Comparison of ENCODE assay signal across 25 cellular contexts in genomic region chr10:94890264-94891022, GRCh38. TPM values are rescaled to one million over a fixed set of nuclear protein-coding genes. Genes with fewer than 3 reads are reported as not detected.
"Had no signal": no experiment of that assay in that cellular context is flagged by ENCODE, and none has a peak within 500 bp of the region (broad histone marks: within the 10 kb centered on the region; RNA-seq: fewer than 3 reads in every experiment).

No MANE protein-coding gene starts in this region.

- DNase-seq: activated CD4-positive, alpha-beta T cell treated with anti-CD3 and anti-CD28 coated beads for 48 hours; activated CD4-positive, alpha-beta T cell treated with anti-CD3 and anti-CD28 coated beads, Interleukin-2, amount 50 U/mL, for 4 hours; activated CD4-positive, CD25-positive, alpha-beta regulatory T cell treated with anti-CD3 and anti-CD28 coated beads, Interleukin-2, amount 50 U/mL, for 72 hours; activated CD8-positive, alpha-beta memory T cell treated with anti-CD3 and anti-CD28 coated beads, Interleukin-2, amount 10 ng/mL, durations not matched to agents 7 days and 5 days; activated CD8-positive, alpha-beta T cell treated with anti-CD3 and anti-CD28 coated beads, Interleukin-2, amount 10 ng/mL, durations not matched to agents 7 days and 5 days; activated effector memory CD4-positive, alpha-beta T cell treated with Interleukin-2 at 50 U/mL for 16 hours; activated naive CD4-positive, alpha-beta T cell; activated T-cell treated with anti-CD3 and anti-CD28 coated beads, Interleukin-2, amount 50 U/mL, for 24 hours; aorta; MG63; NCI-H1105; NCI-H1436; NCI-H1694 treated with DMSO at 0.1 percent for 48 hours; NCI-H2029 treated with DMSO at 0.1 percent for 48 hours; NCI-H345; NCI-H510A; NCI-H526 treated with DMSO at 0.1 percent for 48 hours; Peyer's patch; Right ventricle myocardium superior; SJCRH30; SK-N-SH had no signal

- H3K9me3 ChIP-seq: MG63, Peyer's patch, SJCRH30, SK-N-SH had no signal

- H3K27ac ChIP-seq: cardiac muscle cell, KMS-11, Peyer's patch, RWPE1, SJCRH30 had no signal

- H3K36me3 ChIP-seq: cardiac muscle cell, MG63, Peyer's patch, SJCRH30 had no signal

- H3K9me2 ChIP-seq: SK-N-SH had no signal

- H3K27me3 ChIP-seq: cardiac muscle cell, MG63, Peyer's patch, SJCRH30 had no signal

- H3K4me3 ChIP-seq: cardiac muscle cell, MG63, Peyer's patch, SJCRH30 had no signal

- H3K9ac ChIP-seq: KMS-11, SK-N-SH had no signal

- ATAC-seq: activated CD8-positive, alpha-beta memory T cell treated with anti-CD3 and anti-CD28 coated beads, Interleukin-2, amount 10 ng/mL, durations not matched to agents 7 days and 5 days; activated CD8-positive, alpha-beta T cell treated with anti-CD3 and anti-CD28 coated beads, Interleukin-2, amount 10 ng/mL, durations not matched to agents 7 days and 5 days had no signal

- H3K4me1 ChIP-seq: Peyer's patch, SJCRH30 had no signal

- H3K4me2 ChIP-seq: KMS-11, SK-N-SH had no signal

RNA-seq across cellular contexts. Expression of gene CYP2C9, which starts 48.0 kb away (rescaled TPM):
- total RNA-seq: activated CD8-positive, alpha-beta memory T cell treated with anti-CD3 and anti-CD28 coated beads, Interleukin-2, amount 10 ng/mL, durations not matched to agents 7 days and 5 days; activated CD8-positive, alpha-beta T cell treated with anti-CD3 and anti-CD28 coated beads, Interleukin-2, amount 10 ng/mL, durations not matched to agents 7 days and 5 days; activated T-helper 1 cell treated with anti-CD3 and anti-CD28 coated beads, Interleukin-12 subunit alpha, Interleukin-12 subunit beta, Interleukin-2, Interleukin-4 antibody, amounts not matched to agents 30 ng/mL and 10 ng/mL and 1 ng/mL, durations not matched to agents 14 hours and 24 hours and 36 hours; aorta; cardiac muscle cell; Right ventricle myocardium superior; SJCRH30 had no signal
- polyA plus RNA-seq: SK-N-SH had no signal
